In the genomic region with DNA sequence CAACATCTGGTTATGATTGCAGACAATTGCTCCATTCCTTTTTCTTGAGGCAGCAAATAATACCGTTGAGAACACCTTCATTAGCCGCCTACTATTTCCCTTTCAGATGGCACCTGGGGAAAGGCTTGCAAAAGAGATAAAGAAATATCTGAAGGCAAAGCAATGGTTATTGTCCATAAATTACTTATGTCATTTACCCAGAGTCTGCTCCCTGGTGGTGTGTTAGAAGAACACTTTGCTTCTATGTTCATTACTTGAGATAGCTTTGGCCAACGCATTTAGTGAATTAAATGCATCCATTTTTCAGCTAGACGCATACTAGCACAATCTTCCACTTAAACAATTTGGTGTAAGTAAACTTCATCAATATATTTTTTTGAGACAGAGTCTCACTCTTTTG, we compare ENCODE assay signal across 1 cellular context.
TF ChIP-seq lines count a peak whose summit lies in the region.

No MANE protein-coding gene starts in this region.

TF ChIP-seq in SK-N-SH treated with all-trans-retinoic acid at 6 μM for 48 hours, 23 proteins besides CTCF, POLR2A, EP300 and RAD21 (continued from another document):
- TF ChIP-seq RARB (CRISPR knock-in tag; IDR thresholded peaks at IDR 0.05), result no peak
- TF ChIP-seq TOX (CRISPR knock-in tag; IDR thresholded peaks at IDR 0.05; ENCODE audit: borderline replicate concordance), result no peak
- TF ChIP-seq, protein P1, sequence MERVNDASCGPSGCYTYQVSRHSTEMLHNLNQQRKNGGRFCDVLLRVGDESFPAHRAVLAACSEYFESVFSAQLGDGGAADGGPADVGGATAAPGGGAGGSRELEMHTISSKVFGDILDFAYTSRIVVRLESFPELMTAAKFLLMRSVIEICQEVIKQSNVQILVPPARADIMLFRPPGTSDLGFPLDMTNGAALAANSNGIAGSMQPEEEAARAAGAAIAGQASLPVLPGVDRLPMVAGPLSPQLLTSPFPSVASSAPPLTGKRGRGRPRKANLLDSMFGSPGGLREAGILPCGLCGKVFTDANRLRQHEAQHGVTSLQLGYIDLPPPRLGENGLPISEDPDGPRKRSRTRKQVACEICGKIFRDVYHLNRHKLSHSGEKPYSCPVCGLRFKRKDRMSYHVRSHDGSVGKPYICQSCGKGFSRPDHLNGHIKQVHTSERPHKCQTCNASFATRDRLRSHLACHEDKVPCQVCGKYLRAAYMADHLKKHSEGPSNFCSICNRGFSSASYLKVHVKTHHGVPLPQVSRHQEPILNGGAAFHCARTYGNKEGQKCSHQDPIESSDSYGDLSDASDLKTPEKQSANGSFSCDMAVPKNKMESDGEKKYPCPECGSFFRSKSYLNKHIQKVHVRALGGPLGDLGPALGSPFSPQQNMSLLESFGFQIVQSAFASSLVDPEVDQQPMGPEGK (CRISPR knock-in tag; IDR thresholded peaks at IDR 0.05; ENCODE audit: borderline replicate concordance), result no peak
- no peak for TF ChIP-seq ZNF8 (CRISPR knock-in tag; IDR thresholded peaks at IDR 0.05)
- TF ChIP-seq ESRRG (CRISPR knock-in tag; IDR thresholded peaks at IDR 0.05), result no peak
- no peak for TF ChIP-seq ZNF565 (CRISPR knock-in tag; conservative IDR thresholded peaks at IDR 0.05; ENCODE audit: low read depth)
- TF ChIP-seq SNAI2 (CRISPR knock-in tag; IDR thresholded peaks at IDR 0.05), result no peak
- no peak for TF ChIP-seq ZC3H10 (CRISPR knock-in tag; IDR thresholded peaks at IDR 0.05)
- no peak for TF ChIP-seq ARNTL (CRISPR knock-in tag; IDR thresholded peaks at IDR 0.05; ENCODE audit: borderline replicate concordance, low read depth)
- TF ChIP-seq ISL1 (CRISPR knock-in tag; IDR thresholded peaks at IDR 0.05), result no peak
